1 cellular context compared by ENCODE assay signal in the genomic region with DNA sequence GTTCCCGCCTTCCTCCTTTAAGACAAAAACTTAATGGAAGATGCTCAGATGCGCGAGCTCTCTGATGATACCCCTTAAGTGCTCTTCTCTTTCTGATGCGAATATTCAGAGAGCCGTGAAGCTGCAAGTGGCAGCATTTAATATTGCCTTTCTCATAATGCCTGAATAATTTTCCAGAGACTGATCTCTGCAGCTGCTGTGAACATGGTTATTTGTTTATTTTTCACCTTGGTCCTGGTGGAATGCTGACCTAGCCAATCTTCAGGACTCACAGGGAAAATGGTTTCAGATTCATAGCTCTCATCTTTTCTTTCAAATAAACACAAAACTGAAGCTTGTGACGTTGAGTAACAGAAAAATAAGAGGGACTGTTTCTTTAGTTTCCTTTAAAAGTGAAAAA.
TF ChIP-seq lines count a peak whose summit lies in the region.

No MANE protein-coding gene starts in this region.

TF ChIP-seq in WTC11, 78 proteins besides CTCF, POLR2A, EP300 and RAD21 (continued from another document):
- TF ChIP-seq AFF4 (CRISPR knock-in tag; IDR thresholded peaks at IDR 0.05; ENCODE audit: borderline replicate concordance), result no peak
- TF ChIP-seq, protein P1, sequence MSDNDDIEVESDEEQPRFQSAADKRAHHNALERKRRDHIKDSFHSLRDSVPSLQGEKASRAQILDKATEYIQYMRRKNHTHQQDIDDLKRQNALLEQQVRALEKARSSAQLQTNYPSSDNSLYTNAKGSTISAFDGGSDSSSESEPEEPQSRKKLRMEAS (CRISPR knock-in tag; IDR thresholded peaks at IDR 0.05), result no peak
